ENCODE assay signal across 1 cellular context in the genomic region with DNA sequence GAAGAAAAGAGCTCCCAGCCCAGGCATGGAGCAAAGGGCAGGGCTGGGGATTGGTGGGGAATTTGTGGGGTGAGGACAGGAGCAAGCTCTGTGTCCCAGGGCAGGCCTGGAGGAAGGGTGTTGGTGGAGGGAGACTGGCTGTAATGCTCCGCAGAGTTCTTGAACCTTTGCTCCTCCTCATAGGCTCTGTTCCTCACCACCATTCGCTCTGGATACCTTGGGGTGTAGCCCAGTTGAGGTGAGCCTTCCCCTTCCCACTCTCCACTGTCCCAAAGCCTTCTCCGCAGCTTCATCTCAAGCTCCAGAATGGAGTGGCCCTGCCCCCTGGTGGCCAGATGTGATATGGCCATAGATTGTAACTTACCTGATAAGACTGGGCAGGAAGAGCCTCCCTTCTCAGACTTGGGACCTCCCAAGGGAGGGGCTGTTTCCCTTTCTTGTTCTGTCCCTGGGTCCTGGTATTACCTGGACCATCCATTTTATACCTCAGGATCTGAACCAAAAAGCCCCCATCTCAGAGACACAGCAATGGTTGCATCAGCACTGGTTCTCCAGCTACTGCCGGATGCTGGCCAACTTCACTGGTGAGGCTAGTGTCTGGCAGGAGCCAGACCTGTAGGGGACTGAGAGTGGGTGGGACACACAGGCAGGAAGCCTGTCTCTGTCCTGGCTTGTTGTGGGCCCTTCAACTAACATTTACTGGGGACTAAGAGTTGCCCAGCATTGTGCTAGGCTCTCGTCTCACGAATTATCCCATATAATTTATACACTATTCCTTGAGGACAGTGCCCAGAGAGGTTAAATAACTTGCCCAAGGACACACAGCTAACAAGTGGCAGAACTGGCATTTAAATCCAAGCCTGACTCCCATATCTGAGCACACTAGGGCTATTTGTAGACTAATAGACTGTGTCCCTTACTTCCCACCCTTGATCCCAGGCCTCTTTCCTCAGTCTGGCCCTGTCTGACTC.
TF ChIP-seq lines count a peak whose summit lies in the region.

No MANE protein-coding gene starts in this region.

TF ChIP-seq in WTC11, 78 proteins besides CTCF, POLR2A, EP300 and RAD21 (continued from another document):
- TF ChIP-seq MXD4 (CRISPR knock-in tag; IDR thresholded peaks at IDR 0.05; ENCODE audit: borderline replicate concordance) (no peak), E2F5 (CRISPR knock-in tag; IDR thresholded peaks at IDR 0.05) (no peak), ZNF121 (CRISPR knock-in tag; IDR thresholded peaks at IDR 0.05) (no peak), ZNF671 (CRISPR knock-in tag; IDR thresholded peaks at IDR 0.05) (no peak), ZNF317 (CRISPR knock-in tag; IDR thresholded peaks at IDR 0.05; ENCODE audit: borderline replicate concordance, low read depth) (no peak), AR (CRISPR knock-in tag; IDR thresholded peaks at IDR 0.05) (no peak), JUN (CRISPR knock-in tag; IDR thresholded peaks at IDR 0.05) (no peak)
TF ChIP-seq in WTC11: peak in this region for 0.
